ENCODE assay signal across 9 cellular contexts in genomic region chr1:21131200-21131599, GRCh38.
"Had no signal": no experiment of that assay in that cellular context is flagged by ENCODE, and none has a peak within 500 bp of the region (broad histone marks: within the 10 kb centered on the region; RNA-seq: fewer than 3 reads in every experiment).

No MANE protein-coding gene starts in this region.

- H3K9me3 Mint-ChIP-seq: GM23338, H9 had no signal

- ATAC-seq: GM23338 had no signal

- H3K4me3 ChIP-seq: GM23338 had no signal

- H3K4me3 Mint-ChIP-seq: GM23338, H9, HFFc6 had no signal

- H3K4me2 ChIP-seq: GM23338 had no signal

- H3K27ac Mint-ChIP-seq: GM23338, H9, HFFc6 had no signal

- H2AFZ ChIP-seq: GM23338 had no signal

- DNase-seq: H9, HCEC 1CT, HFFc6, IMR-90, KBM-7 had no signal

- FAIRE-seq: H1, H54, HTR-8/SVneo had no signal
